ENCODE assay signal across 14 cellular contexts in genomic region chr15:90078965-90079364, GRCh38.
"Had no signal": no experiment of that assay in that cellular context is flagged by ENCODE, and none has a peak within 500 bp of the region (broad histone marks: within the 10 kb centered on the region; RNA-seq: fewer than 3 reads in every experiment).

No MANE protein-coding gene starts in this region.

- H3K27ac Mint-ChIP-seq: activated CD4-positive, alpha-beta memory T cell treated with anti-CD3 and anti-CD28 coated beads for 36 hours; activated naive CD4-positive, alpha-beta T cell treated with anti-CD3 and anti-CD28 coated beads, Interleukin-2, amount 50 U/mL, for 24 hours had no signal

- H3K4me1 ChIP-seq: parathyroid adenoma had no signal

- H2AFZ ChIP-seq: parathyroid adenoma had no signal

- H3K4me1 Mint-ChIP-seq: activated naive CD4-positive, alpha-beta T cell treated with anti-CD3 and anti-CD28 coated beads, Interleukin-2, amount 50 U/mL, for 24 hours had no signal

- DNase-seq: activated CD4-positive, alpha-beta memory T cell treated with anti-CD3 and anti-CD28 coated beads for 36 hours; activated CD8-positive, alpha-beta memory T cell treated with anti-CD3 and anti-CD28 coated beads, Interleukin-2, amount 50 U/mL, for 4 hours; dorsolateral prefrontal cortex; esophagus squamous epithelium; foreskin fibroblast; head of caudate nucleus; mesendoderm; SIG-M5; stimulated activated CD4-positive, alpha-beta T cell treated with anti-CD3 and anti-CD28 coated beads, Interleukin-4, amount 100 ng/mL, for 4 hours; T-helper 2 cell had no signal

- H3K4me3 Mint-ChIP-seq: activated CD4-positive, alpha-beta memory T cell treated with anti-CD3 and anti-CD28 coated beads for 36 hours; activated naive CD4-positive, alpha-beta T cell treated with anti-CD3 and anti-CD28 coated beads, Interleukin-2, amount 50 U/mL, for 24 hours had no signal

- H3K9me3 Mint-ChIP-seq: activated CD4-positive, alpha-beta memory T cell treated with anti-CD3 and anti-CD28 coated beads for 36 hours; activated naive CD4-positive, alpha-beta T cell treated with anti-CD3 and anti-CD28 coated beads, Interleukin-2, amount 50 U/mL, for 24 hours had no signal

- H3K27me3 ChIP-seq: dorsolateral prefrontal cortex, esophagus squamous epithelium, upper lobe of left lung had no signal

- H3K79me2 ChIP-seq: parathyroid adenoma had no signal

- H3K27me3 Mint-ChIP-seq: activated CD4-positive, alpha-beta memory T cell treated with anti-CD3 and anti-CD28 coated beads for 36 hours; activated naive CD4-positive, alpha-beta T cell treated with anti-CD3 and anti-CD28 coated beads, Interleukin-2, amount 50 U/mL, for 24 hours had no signal

- H3K9me3 ChIP-seq: esophagus squamous epithelium, upper lobe of left lung had no signal

- H3K27ac ChIP-seq: esophagus squamous epithelium, parathyroid adenoma, skin epidermis, upper lobe of left lung had no signal

- H3K4me3 ChIP-seq: dorsolateral prefrontal cortex, esophagus squamous epithelium, skin epidermis, upper lobe of left lung had no signal

- H3K9ac ChIP-seq: parathyroid adenoma had no signal
